Comparison of ENCODE assay signal across 8 cellular contexts in the genomic region with DNA sequence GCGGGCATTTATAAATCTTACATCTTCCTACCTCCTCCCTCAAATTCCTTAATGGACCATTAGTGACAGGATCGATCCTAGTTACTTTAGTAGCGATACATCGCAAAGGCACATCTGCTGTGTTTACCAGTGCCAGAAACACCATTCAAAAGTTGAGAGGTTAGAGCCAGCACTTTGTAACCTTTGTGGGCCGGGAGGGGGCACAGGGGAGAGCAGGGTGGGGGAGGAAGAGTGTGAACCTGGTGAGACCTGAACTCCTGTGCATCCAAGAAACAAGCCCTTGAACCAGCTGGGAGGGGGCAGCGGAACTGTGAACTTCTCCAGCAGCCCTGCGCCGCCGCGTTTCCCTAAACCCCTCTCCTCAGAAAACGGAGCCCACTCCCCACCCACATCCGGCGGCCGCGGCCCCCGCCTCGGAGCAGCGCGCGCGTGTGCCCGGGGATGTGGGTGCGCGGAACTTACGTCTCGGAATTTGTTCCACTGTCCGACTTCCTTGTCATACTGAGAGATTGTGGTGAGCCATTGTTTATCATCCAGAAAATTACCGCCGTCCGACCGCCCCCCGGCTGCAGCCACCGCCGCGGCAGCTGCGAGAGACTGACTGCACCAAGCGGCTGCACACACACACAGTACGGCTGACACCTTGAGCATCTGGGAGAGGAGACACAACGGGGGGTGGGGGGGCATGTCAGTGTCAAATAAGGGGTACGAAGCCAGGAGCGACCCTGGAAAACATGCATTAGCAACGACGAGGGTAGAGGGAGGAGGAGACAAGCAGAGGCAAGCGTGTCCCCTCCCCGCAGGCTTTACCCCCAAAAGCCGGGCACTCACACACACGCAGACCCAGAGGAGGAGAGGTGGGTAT.
DNase-seq lines count a peak whose midpoint lies in the region; ATAC-seq lines count a peak whose summit lies in the region.

No MANE protein-coding gene starts in this region.

- H3K4me1 Mint-ChIP-seq in stimulated activated effector memory CD8-positive, alpha-beta T cell treated with anti-CD3 and anti-CD28 coated beads, Interleukin-12 subunit alpha, Interleukin-12 subunit beta, amount 100 ng/mL, for 72 hours = no peaks in the 10 kb centered on the region

- H3K9me3 ChIP-seq in iPS-18c (ENCODE audit: control insufficient read depth, insufficient read depth, low read length) = no peaks in the 10 kb centered on the region

- H3K36me3 Mint-ChIP-seq in stimulated activated effector memory CD8-positive, alpha-beta T cell treated with anti-CD3 and anti-CD28 coated beads, Interleukin-12 subunit alpha, Interleukin-12 subunit beta, amount 100 ng/mL, for 72 hours = no peaks in the 10 kb centered on the region

- H3K9me3 Mint-ChIP-seq in stimulated activated effector memory CD8-positive, alpha-beta T cell treated with anti-CD3 and anti-CD28 coated beads, Interleukin-12 subunit alpha, Interleukin-12 subunit beta, amount 100 ng/mL, for 72 hours = peaks cover under 1% of the 10 kb centered on the region

- DNase-seq in DMS 273 (lab: John Stamatoyannopoulos, UW; ENCODE audit: unreplicated experiment) (peak; percentile 4), DMS 273 treated with DMSO at 0.1 percent for 48 hours (lab: John Stamatoyannopoulos, UW) (no peak), amygdala (lab: John Stamatoyannopoulos, UW) (peak in 52 of 56 donors; percentile 5 to 84 (median 58)), NCI-H510A treated with DMSO at 0.1 percent for 48 hours (lab: John Stamatoyannopoulos, UW) (no peak)
- DNase-seq in stimulated activated effector memory CD8-positive, alpha-beta T cell treated with anti-CD3 and anti-CD28 coated beads, Interleukin-12 subunit alpha, Interleukin-12 subunit beta, amount 100 ng/mL, for 72 hours (ENCODE audit: low spot score in 2 of 2) = no peak
- DNase-seq in effector CD4-positive, alpha-beta T cell = no peak

- no peak overlapping the region for H3K27ac Mint-ChIP-seq in stimulated activated effector memory CD8-positive, alpha-beta T cell treated with anti-CD3 and anti-CD28 coated beads, Interleukin-12 subunit alpha, Interleukin-12 subunit beta, amount 100 ng/mL, for 72 hours

- peak; percentile 78 for ATAC-seq in HG03442 (IDR thresholded peaks at IDR 0.05; ENCODE audit: unreplicated experiment)
- ATAC-seq in stimulated activated effector memory CD8-positive, alpha-beta T cell treated with anti-CD3 and anti-CD28 coated beads, Interleukin-12 subunit alpha, Interleukin-12 subunit beta, amount 100 ng/mL, for 72 hours = peak; percentile 28

- H3K4me3 ChIP-seq in iPS-18c (ENCODE audit: insufficient read depth, low read depth, low read length) = peak overlapping the region; percentile 70

- H3K4me3 Mint-ChIP-seq in stimulated activated effector memory CD8-positive, alpha-beta T cell treated with anti-CD3 and anti-CD28 coated beads, Interleukin-12 subunit alpha, Interleukin-12 subunit beta, amount 100 ng/mL, for 72 hours = no peak overlapping the region

Comparison
In these comparisons a context has a peak if more than half of its experiments do, and no peak if none do; other contexts are left out.
1. DNase-seq: peak in DMS 273 (single experiment) and amygdala (52 of 56); none in DMS 273 treated with DMSO at 0.1 percent for 48 hours (single experiment), stimulated activated effector memory CD8-positive, alpha-beta T cell treated with anti-CD3 and anti-CD28 coated beads, Interleukin-12 subunit alpha, Interleukin-12 subunit beta, amount 100 ng/mL, for 72 hours (0 of 2), NCI-H510A treated with DMSO at 0.1 percent for 48 hours (single experiment) and effector CD4-positive, alpha-beta T cell (single experiment).